1 cellular context compared by ENCODE assay signal in genomic region chr3:131591394-131591990, GRCh38.
A peak's percentile ranks its signal among the peaks of the same experiment; 100 is the strongest.
TF ChIP-seq lines count a peak whose summit lies in the region.

No MANE protein-coding gene starts in this region.

TF ChIP-seq in HEK293, 187 proteins besides CTCF, POLR2A, EP300 and RAD21 (continued from another document):
- TF ChIP-seq, protein P1, sequence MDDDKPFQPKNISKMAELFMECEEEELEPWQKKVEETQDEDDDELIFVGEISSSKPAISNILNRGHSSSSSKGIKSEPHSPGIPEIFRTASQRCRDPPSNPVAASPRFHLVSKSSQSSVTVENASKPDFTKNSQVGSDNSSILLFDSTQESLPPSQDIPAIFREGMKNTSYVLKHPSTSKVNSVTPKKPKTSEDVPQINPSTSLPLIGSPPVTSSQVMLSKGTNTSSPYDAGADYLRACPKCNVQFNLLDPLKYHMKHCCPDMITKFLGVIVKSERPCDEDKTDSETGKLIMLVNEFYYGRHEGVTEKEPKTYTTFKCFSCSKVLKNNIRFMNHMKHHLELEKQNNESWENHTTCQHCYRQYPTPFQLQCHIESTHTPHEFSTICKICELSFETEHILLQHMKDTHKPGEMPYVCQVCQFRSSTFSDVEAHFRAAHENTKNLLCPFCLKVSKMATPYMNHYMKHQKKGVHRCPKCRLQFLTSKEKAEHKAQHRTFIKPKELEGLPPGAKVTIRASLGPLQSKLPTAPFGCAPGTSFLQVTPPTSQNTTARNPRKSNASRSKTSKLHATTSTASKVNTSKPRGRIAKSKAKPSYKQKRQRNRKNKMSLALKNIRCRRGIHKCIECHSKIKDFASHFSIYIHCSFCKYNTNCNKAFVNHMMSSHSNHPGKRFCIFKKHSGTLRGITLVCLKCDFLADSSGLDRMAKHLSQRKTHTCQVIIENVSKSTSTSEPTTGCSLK (tag by site-specific recombination; IDR thresholded peaks at IDR 0.05), result no peak
- no peak for TF ChIP-seq ZNF19 (tag by site-specific recombination; IDR thresholded peaks at IDR 0.05; ENCODE audit: low read depth)
- no peak for TF ChIP-seq ZSCAN23 (tag by site-specific recombination; IDR thresholded peaks at IDR 0.05)
- TF ChIP-seq SCRT2 (tag by site-specific recombination; IDR thresholded peaks at IDR 0.05), result no peak
- TF ChIP-seq ZNF2 (tag by site-specific recombination; IDR thresholded peaks at IDR 0.05), result no peak
- no peak for TF ChIP-seq ZSCAN5A (tag by site-specific recombination; IDR thresholded peaks at IDR 0.05)
- TF ChIP-seq ZNF530 (tag by site-specific recombination; IDR thresholded peaks at IDR 0.05; ENCODE audit: low read depth), result no peak
- no peak for TF ChIP-seq FEZF1 (tag by site-specific recombination; IDR thresholded peaks at IDR 0.05)
- no peak for TF ChIP-seq ZNF488 (tag by site-specific recombination; IDR thresholded peaks at IDR 0.05)
- no peak for TF ChIP-seq KLF8 (tag by site-specific recombination; IDR thresholded peaks at IDR 0.05)
- TF ChIP-seq BCL6B (tag by site-specific recombination; IDR thresholded peaks at IDR 0.05), result no peak
- no peak for TF ChIP-seq ZNF404 (tag by site-specific recombination; IDR thresholded peaks at IDR 0.05)
- TF ChIP-seq, protein P2, sequence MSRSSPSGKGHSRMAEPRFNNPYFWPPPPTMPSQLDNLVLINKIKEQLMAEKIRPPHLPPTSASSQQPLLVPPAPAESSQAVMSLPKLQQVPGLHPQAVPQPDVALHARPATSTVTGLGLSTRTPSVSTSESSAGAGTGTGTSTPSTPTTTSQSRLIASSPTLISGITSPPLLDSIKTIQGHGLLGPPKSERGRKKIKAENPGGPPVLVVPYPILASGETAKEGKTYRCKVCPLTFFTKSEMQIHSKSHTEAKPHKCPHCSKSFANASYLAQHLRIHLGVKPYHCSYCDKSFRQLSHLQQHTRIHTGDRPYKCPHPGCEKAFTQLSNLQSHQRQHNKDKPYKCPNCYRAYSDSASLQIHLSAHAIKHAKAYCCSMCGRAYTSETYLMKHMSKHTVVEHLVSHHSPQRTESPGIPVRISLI (tag by site-specific recombination; IDR thresholded peaks at IDR 0.05), result no peak
- TF ChIP-seq ZNF501 (tag by site-specific recombination; IDR thresholded peaks at IDR 0.05), result no peak
- TF ChIP-seq, protein P3, sequence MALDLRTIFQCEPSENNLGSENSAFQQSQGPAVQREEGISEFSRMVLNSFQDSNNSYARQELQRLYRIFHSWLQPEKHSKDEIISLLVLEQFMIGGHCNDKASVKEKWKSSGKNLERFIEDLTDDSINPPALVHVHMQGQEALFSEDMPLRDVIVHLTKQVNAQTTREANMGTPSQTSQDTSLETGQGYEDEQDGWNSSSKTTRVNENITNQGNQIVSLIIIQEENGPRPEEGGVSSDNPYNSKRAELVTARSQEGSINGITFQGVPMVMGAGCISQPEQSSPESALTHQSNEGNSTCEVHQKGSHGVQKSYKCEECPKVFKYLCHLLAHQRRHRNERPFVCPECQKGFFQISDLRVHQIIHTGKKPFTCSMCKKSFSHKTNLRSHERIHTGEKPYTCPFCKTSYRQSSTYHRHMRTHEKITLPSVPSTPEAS (tag by site-specific recombination; IDR thresholded peaks at IDR 0.05), result no peak
- no peak for TF ChIP-seq ZFHX2 (tag by site-specific recombination; conservative IDR thresholded peaks at IDR 0.05)
- no peak for TF ChIP-seq ZNF791 (tag by site-specific recombination; IDR thresholded peaks at IDR 0.05)
- no peak for TF ChIP-seq ZNF423 (tag by site-specific recombination; IDR thresholded peaks at IDR 0.05)
- TF ChIP-seq OSR2 (tag by site-specific recombination; IDR thresholded peaks at IDR 0.05), result no peak
- no peak for TF ChIP-seq ZNF398 (tag by site-specific recombination; IDR thresholded peaks at IDR 0.05)
- no peak for TF ChIP-seq MYNN (tag by site-specific recombination; IDR thresholded peaks at IDR 0.05; ENCODE audit: borderline replicate concordance)
- no peak for TF ChIP-seq ZNF785 (tag by site-specific recombination; IDR thresholded peaks at IDR 0.05)
- peak; percentile 29; the same call in 1 of the 2 replicates for TF ChIP-seq WT1 (tag by site-specific recombination; IDR thresholded peaks at IDR 0.05)
- TF ChIP-seq GLIS1 (tag by site-specific recombination; IDR thresholded peaks at IDR 0.05), result 0 out of 2 replicates have a peak, but pooled peaks have one; percentile 18
- no peak for TF ChIP-seq ZNF776 (tag by site-specific recombination; IDR thresholded peaks at IDR 0.05; ENCODE audit: borderline replicate concordance)
- TF ChIP-seq ZNF133 (tag by site-specific recombination; IDR thresholded peaks at IDR 0.05), result no peak
- TF ChIP-seq, protein P4, sequence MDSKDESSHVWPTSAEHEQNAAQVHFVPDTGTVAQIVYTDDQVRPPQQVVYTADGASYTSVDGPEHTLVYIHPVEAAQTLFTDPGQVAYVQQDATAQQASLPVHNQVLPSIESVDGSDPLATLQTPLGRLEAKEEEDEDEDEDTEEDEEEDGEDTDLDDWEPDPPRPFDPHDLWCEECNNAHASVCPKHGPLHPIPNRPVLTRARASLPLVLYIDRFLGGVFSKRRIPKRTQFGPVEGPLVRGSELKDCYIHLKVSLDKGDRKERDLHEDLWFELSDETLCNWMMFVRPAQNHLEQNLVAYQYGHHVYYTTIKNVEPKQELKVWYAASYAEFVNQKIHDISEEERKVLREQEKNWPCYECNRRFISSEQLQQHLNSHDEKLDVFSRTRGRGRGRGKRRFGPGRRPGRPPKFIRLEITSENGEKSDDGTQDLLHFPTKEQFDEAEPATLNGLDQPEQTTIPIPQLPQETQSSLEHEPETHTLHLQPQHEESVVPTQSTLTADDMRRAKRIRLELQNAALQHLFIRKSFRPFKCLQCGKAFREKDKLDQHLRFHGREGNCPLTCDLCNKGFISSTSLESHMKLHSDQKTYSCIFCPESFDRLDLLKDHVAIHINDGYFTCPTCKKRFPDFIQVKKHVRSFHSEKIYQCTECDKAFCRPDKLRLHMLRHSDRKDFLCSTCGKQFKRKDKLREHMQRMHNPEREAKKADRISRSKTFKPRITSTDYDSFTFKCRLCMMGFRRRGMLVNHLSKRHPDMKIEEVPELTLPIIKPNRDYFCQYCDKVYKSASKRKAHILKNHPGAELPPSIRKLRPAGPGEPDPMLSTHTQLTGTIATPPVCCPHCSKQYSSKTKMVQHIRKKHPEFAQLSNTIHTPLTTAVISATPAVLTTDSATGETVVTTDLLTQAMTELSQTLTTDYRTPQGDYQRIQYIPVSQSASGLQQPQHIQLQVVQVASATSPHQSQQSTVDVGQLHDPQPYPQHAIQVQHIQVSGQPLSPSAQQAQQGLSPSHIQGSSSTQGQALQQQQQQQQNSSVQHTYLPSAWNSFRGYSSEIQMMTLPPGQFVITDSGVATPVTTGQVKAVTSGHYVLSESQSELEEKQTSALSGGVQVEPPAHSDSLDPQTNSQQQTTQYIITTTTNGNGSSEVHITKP (tag by site-specific recombination; IDR thresholded peaks at IDR 0.05), result 0 out of 2 replicates have a peak, but pooled peaks have one; percentile 20
- TF ChIP-seq ZNF777 (tag by site-specific recombination; IDR thresholded peaks at IDR 0.05; ENCODE audit: borderline replicate concordance), result no peak
- no peak for TF ChIP-seq ZNF112 (tag by site-specific recombination; IDR thresholded peaks at IDR 0.05)
- no peak for TF ChIP-seq ZBTB11 (tag by site-specific recombination; conservative IDR thresholded peaks at IDR 0.05; ENCODE audit: low read depth)
TF ChIP-seq in HEK293: peak in this region for 5.
